Comparison of ENCODE assay signal across 1 cellular context in the genomic region with DNA sequence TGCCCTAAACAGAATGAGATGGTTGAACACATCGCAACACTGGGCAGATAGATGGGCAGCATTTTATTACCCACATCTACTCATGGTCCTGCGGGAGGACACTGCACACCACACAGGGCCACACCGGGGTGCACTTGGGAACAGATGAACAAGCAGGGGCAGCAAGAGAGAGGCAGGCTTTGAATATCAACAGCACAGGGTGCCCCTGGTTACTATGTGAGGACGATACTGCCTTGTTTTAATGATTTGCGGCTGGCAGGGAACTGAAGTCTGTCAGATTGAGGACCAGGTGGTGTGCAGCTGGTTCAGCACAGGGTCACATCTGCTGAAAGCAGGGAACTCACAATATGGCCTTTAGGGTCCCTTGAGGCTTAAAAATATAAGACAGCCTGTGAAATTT.
A peak's percentile ranks its signal among the peaks of the same experiment; 100 is the strongest.
TF ChIP-seq lines count a peak whose summit lies in the region.

No MANE protein-coding gene starts in this region.

TF ChIP-seq in GM12878, 131 proteins besides CTCF, POLR2A, EP300 and RAD21 (continued from another document and continues in another):
- TF ChIP-seq, protein P1, sequence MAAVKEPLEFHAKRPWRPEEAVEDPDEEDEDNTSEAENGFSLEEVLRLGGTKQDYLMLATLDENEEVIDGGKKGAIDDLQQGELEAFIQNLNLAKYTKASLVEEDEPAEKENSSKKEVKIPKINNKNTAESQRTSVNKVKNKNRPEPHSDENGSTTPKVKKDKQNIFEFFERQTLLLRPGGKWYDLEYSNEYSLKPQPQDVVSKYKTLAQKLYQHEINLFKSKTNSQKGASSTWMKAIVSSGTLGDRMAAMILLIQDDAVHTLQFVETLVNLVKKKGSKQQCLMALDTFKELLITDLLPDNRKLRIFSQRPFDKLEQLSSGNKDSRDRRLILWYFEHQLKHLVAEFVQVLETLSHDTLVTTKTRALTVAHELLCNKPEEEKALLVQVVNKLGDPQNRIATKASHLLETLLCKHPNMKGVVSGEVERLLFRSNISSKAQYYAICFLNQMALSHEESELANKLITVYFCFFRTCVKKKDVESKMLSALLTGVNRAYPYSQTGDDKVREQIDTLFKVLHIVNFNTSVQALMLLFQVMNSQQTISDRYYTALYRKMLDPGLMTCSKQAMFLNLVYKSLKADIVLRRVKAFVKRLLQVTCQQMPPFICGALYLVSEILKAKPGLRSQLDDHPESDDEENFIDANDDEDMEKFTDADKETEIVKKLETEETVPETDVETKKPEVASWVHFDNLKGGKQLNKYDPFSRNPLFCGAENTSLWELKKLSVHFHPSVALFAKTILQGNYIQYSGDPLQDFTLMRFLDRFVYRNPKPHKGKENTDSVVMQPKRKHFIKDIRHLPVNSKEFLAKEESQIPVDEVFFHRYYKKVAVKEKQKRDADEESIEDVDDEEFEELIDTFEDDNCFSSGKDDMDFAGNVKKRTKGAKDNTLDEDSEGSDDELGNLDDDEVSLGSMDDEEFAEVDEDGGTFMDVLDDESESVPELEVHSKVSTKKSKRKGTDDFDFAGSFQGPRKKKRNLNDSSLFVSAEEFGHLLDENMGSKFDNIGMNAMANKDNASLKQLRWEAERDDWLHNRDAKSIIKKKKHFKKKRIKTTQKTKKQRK (IDR thresholded peaks at IDR 0.05; ENCODE audit: low read depth, low read length) = no peak
- TF ChIP-seq YY1 (IDR thresholded peaks at IDR 0.05; ENCODE audit: low read depth, low read length) = peak; percentile 47; the same call in 1 of the 2 replicates
- TF ChIP-seq, protein P2, sequence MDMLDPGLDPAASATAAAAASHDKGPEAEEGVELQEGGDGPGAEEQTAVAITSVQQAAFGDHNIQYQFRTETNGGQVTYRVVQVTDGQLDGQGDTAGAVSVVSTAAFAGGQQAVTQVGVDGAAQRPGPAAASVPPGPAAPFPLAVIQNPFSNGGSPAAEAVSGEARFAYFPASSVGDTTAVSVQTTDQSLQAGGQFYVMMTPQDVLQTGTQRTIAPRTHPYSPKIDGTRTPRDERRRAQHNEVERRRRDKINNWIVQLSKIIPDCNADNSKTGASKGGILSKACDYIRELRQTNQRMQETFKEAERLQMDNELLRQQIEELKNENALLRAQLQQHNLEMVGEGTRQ (IDR thresholded peaks at IDR 0.05; ENCODE audit: borderline replicate concordance, low read depth, low read length) = no peak
- TF ChIP-seq, protein P3, sequence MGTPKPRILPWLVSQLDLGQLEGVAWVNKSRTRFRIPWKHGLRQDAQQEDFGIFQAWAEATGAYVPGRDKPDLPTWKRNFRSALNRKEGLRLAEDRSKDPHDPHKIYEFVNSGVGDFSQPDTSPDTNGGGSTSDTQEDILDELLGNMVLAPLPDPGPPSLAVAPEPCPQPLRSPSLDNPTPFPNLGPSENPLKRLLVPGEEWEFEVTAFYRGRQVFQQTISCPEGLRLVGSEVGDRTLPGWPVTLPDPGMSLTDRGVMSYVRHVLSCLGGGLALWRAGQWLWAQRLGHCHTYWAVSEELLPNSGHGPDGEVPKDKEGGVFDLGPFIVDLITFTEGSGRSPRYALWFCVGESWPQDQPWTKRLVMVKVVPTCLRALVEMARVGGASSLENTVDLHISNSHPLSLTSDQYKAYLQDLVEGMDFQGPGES (IDR thresholded peaks at IDR 0.05) = no peak
- TF ChIP-seq WRNIP1 (IDR thresholded peaks at IDR 0.05; ENCODE audit: borderline replicate concordance, low read depth, low read length) = no peak
- no peak for TF ChIP-seq RFX5 (IDR thresholded peaks at IDR 0.05; ENCODE audit: low read depth, low read length)
- peak; percentile 65 for TF ChIP-seq SMAD1 (IDR thresholded peaks at IDR 0.05; ENCODE audit: low read depth, partially characterized antibody)
- TF ChIP-seq SIN3A (IDR thresholded peaks at IDR 0.05; ENCODE audit: low read depth, low read length) = no peak
- TF ChIP-seq, protein P4, sequence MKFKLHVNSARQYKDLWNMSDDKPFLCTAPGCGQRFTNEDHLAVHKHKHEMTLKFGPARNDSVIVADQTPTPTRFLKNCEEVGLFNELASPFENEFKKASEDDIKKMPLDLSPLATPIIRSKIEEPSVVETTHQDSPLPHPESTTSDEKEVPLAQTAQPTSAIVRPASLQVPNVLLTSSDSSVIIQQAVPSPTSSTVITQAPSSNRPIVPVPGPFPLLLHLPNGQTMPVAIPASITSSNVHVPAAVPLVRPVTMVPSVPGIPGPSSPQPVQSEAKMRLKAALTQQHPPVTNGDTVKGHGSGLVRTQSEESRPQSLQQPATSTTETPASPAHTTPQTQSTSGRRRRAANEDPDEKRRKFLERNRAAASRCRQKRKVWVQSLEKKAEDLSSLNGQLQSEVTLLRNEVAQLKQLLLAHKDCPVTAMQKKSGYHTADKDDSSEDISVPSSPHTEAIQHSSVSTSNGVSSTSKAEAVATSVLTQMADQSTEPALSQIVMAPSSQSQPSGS (IDR thresholded peaks at IDR 0.05; ENCODE audit: low read length) = peak; percentile 61
- no peak for TF ChIP-seq MEF2A (IDR thresholded peaks at IDR 0.05; ENCODE audit: insufficient read depth, low read depth, low read length)
- no peak for TF ChIP-seq ESRRA (IDR thresholded peaks at IDR 0.05; ENCODE audit: low read length)
- TF ChIP-seq RUNX3 (IDR thresholded peaks at IDR 0.05; ENCODE audit: low read length) = peak; percentile 81; the same call in 1 of the 2 replicates
- no peak for TF ChIP-seq SUPT20H (IDR thresholded peaks at IDR 0.05; ENCODE audit: borderline replicate concordance, control insufficient read depth, low read depth, low read length)
- TF ChIP-seq BACH1 (IDR thresholded peaks at IDR 0.05; ENCODE audit: borderline replicate concordance) = 0 out of 2 replicates have a peak, but pooled peaks have one; percentile 19
- TF ChIP-seq RCOR1 (conservative IDR thresholded peaks at IDR 0.05; ENCODE audit: low read depth, low read length) = no peak
- TF ChIP-seq KAT2A (conservative IDR thresholded peaks at IDR 0.05; ENCODE audit: control insufficient read depth, low read depth, low read length) = no peak
- no peak for TF ChIP-seq SMAD5 (IDR thresholded peaks at IDR 0.05; ENCODE audit: low read depth)
- TF ChIP-seq CBFB (IDR thresholded peaks at IDR 0.05; ENCODE audit: low read depth) = peak; percentile 75; the same call in 1 of the 2 replicates
- TF ChIP-seq NR2C1 (IDR thresholded peaks at IDR 0.05) = no peak
- TF ChIP-seq, protein P5, sequence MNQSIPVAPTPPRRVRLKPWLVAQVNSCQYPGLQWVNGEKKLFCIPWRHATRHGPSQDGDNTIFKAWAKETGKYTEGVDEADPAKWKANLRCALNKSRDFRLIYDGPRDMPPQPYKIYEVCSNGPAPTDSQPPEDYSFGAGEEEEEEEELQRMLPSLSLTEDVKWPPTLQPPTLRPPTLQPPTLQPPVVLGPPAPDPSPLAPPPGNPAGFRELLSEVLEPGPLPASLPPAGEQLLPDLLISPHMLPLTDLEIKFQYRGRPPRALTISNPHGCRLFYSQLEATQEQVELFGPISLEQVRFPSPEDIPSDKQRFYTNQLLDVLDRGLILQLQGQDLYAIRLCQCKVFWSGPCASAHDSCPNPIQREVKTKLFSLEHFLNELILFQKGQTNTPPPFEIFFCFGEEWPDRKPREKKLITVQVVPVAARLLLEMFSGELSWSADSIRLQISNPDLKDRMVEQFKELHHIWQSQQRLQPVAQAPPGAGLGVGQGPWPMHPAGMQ (IDR thresholded peaks at IDR 0.05; ENCODE audit: borderline replicate concordance) = no peak
- TF ChIP-seq HDAC2 (IDR thresholded peaks at IDR 0.05) = no peak
- TF ChIP-seq RELA (IDR thresholded peaks at IDR 0.05; ENCODE audit: borderline replicate concordance, partially characterized antibody) = no peak
- TF ChIP-seq FOS (IDR thresholded peaks at IDR 0.05; ENCODE audit: borderline replicate concordance, extremely low read depth, insufficient read length) = no peak
- TF ChIP-seq TCF12 (IDR thresholded peaks at IDR 0.05; ENCODE audit: low read depth, low read length) = peak; percentile 100
- 0 out of 2 replicates have a peak, but pooled peaks have one; percentile 25 for TF ChIP-seq IRF4 (IDR thresholded peaks at IDR 0.05; ENCODE audit: low read depth, low read length)
- TF ChIP-seq CHD1 (IDR thresholded peaks at IDR 0.05; ENCODE audit: low read depth, low read length) = no peak
- TF ChIP-seq, protein P6, sequence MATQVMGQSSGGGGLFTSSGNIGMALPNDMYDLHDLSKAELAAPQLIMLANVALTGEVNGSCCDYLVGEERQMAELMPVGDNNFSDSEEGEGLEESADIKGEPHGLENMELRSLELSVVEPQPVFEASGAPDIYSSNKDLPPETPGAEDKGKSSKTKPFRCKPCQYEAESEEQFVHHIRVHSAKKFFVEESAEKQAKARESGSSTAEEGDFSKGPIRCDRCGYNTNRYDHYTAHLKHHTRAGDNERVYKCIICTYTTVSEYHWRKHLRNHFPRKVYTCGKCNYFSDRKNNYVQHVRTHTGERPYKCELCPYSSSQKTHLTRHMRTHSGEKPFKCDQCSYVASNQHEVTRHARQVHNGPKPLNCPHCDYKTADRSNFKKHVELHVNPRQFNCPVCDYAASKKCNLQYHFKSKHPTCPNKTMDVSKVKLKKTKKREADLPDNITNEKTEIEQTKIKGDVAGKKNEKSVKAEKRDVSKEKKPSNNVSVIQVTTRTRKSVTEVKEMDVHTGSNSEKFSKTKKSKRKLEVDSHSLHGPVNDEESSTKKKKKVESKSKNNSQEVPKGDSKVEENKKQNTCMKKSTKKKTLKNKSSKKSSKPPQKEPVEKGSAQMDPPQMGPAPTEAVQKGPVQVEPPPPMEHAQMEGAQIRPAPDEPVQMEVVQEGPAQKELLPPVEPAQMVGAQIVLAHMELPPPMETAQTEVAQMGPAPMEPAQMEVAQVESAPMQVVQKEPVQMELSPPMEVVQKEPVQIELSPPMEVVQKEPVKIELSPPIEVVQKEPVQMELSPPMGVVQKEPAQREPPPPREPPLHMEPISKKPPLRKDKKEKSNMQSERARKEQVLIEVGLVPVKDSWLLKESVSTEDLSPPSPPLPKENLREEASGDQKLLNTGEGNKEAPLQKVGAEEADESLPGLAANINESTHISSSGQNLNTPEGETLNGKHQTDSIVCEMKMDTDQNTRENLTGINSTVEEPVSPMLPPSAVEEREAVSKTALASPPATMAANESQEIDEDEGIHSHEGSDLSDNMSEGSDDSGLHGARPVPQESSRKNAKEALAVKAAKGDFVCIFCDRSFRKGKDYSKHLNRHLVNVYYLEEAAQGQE (IDR thresholded peaks at IDR 0.05; ENCODE audit: low read depth, low read length) = no peak
- TF ChIP-seq IKZF2 (IDR thresholded peaks at IDR 0.05) = peak; percentile 57 to 68
- TF ChIP-seq NR2F1 (conservative IDR thresholded peaks at IDR 0.05) = peak; percentile 56
- TF ChIP-seq, protein P7, sequence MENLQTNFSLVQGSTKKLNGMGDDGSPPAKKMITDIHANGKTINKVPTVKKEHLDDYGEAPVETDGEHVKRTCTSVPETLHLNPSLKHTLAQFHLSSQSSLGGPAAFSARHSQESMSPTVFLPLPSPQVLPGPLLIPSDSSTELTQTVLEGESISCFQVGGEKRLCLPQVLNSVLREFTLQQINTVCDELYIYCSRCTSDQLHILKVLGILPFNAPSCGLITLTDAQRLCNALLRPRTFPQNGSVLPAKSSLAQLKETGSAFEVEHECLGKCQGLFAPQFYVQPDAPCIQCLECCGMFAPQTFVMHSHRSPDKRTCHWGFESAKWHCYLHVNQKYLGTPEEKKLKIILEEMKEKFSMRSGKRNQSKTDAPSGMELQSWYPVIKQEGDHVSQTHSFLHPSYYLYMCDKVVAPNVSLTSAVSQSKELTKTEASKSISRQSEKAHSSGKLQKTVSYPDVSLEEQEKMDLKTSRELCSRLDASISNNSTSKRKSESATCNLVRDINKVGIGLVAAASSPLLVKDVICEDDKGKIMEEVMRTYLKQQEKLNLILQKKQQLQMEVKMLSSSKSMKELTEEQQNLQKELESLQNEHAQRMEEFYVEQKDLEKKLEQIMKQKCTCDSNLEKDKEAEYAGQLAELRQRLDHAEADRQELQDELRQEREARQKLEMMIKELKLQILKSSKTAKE (IDR thresholded peaks at IDR 0.05; ENCODE audit: low read depth, poor library complexity, severe bottlenecking) = peak; percentile 81
- TF ChIP-seq, protein P8, sequence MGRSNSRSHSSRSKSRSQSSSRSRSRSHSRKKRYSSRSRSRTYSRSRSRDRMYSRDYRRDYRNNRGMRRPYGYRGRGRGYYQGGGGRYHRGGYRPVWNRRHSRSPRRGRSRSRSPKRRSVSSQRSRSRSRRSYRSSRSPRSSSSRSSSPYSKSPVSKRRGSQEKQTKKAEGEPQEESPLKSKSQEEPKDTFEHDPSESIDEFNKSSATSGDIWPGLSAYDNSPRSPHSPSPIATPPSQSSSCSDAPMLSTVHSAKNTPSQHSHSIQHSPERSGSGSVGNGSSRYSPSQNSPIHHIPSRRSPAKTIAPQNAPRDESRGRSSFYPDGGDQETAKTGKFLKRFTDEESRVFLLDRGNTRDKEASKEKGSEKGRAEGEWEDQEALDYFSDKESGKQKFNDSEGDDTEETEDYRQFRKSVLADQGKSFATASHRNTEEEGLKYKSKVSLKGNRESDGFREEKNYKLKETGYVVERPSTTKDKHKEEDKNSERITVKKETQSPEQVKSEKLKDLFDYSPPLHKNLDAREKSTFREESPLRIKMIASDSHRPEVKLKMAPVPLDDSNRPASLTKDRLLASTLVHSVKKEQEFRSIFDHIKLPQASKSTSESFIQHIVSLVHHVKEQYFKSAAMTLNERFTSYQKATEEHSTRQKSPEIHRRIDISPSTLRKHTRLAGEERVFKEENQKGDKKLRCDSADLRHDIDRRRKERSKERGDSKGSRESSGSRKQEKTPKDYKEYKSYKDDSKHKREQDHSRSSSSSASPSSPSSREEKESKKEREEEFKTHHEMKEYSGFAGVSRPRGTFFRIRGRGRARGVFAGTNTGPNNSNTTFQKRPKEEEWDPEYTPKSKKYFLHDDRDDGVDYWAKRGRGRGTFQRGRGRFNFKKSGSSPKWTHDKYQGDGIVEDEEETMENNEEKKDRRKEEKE (IDR thresholded peaks at IDR 0.05) = no peak
- no peak for TF ChIP-seq SUZ12 (IDR thresholded peaks at IDR 0.05; ENCODE audit: unreplicated experiment)
- TF ChIP-seq CHD4 (IDR thresholded peaks at IDR 0.05) = no peak
- TF ChIP-seq EED (IDR thresholded peaks at IDR 0.05; ENCODE audit: low read depth) = peak; percentile 80
- TF ChIP-seq YBX1 (IDR thresholded peaks at IDR 0.05) = no peak
- no peak for TF ChIP-seq TCF7 (IDR thresholded peaks at IDR 0.05; ENCODE audit: borderline replicate concordance)
- TF ChIP-seq MXI1 (IDR thresholded peaks at IDR 0.05; ENCODE audit: low read depth, low read length) = no peak
- TF ChIP-seq, protein P9, sequence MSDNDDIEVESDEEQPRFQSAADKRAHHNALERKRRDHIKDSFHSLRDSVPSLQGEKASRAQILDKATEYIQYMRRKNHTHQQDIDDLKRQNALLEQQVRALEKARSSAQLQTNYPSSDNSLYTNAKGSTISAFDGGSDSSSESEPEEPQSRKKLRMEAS (IDR thresholded peaks at IDR 0.05; ENCODE audit: low read depth, low read length) = no peak
- peak; percentile 93 for TF ChIP-seq POLR2AphosphoS5 (IDR thresholded peaks at IDR 0.05; ENCODE audit: low read length)
- no peak for TF ChIP-seq SPI1 (IDR thresholded peaks at IDR 0.05; ENCODE audit: borderline replicate concordance, insufficient read depth, low read depth, low read length)
- TF ChIP-seq ZNF384 (IDR thresholded peaks at IDR 0.05; ENCODE audit: borderline replicate concordance, low read depth, low read length) = no peak
- no peak; the same call in 1 of the 2 replicates for TF ChIP-seq NFIC (IDR thresholded peaks at IDR 0.05; ENCODE audit: low read depth, low read length)
- 0 out of 2 replicates have a peak, but pooled peaks have one; percentile 31 for TF ChIP-seq CHD2 (IDR thresholded peaks at IDR 0.05; ENCODE audit: borderline replicate concordance, low read depth, low read length)
